Comparison of ENCODE assay signal across 2 cellular contexts in the genomic region with DNA sequence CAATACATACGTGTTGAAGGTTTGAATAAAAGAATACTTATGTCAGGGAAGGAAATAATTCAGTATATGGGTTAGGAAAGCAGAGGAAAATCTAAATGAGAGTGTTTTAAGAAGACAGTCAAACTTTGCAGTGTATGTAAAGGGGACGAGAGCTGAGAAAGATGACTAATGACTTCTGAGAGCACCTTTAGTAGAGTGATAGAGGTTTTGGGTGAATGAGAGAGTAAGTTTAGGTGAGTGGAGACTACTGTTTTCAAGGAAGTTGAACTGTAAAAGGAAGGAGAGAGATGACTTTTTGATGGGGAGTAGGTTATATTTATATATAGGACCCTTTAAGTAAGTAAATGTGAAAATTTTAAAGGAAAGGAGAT.
A peak's percentile ranks its signal among the peaks of the same experiment; 100 is the strongest.
TF ChIP-seq lines count a peak whose summit lies in the region.

No MANE protein-coding gene starts in this region.

TF ChIP-seq in K562, 482 proteins besides CTCF, POLR2A, EP300 and RAD21:
- no peak for TF ChIP-seq TOE1 (IDR thresholded peaks at IDR 0.05; ENCODE audit: borderline replicate concordance)
- TF ChIP-seq TOE1 (CRISPR knock-in tag; IDR thresholded peaks at IDR 0.05; ENCODE audit: borderline replicate concordance, low read depth), result no peak
- TF ChIP-seq RFX7 (CRISPR knock-in tag; IDR thresholded peaks at IDR 0.05), result no peak
- TF ChIP-seq, protein P1, sequence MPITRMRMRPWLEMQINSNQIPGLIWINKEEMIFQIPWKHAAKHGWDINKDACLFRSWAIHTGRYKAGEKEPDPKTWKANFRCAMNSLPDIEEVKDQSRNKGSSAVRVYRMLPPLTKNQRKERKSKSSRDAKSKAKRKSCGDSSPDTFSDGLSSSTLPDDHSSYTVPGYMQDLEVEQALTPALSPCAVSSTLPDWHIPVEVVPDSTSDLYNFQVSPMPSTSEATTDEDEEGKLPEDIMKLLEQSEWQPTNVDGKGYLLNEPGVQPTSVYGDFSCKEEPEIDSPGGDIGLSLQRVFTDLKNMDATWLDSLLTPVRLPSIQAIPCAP (CRISPR knock-in tag; IDR thresholded peaks at IDR 0.05; ENCODE audit: borderline replicate concordance), result no peak
- peak; percentile 34; the same call in 1 of the 2 replicates for TF ChIP-seq C11orf30 (IDR thresholded peaks at IDR 0.05; ENCODE audit: low read depth)
- peak; percentile 45; the same call in 1 of the 2 replicates for TF ChIP-seq ZNF316 (IDR thresholded peaks at IDR 0.05)

TF ChIP-seq in HepG2, 621 proteins besides CTCF, POLR2A, EP300 and RAD21:
- TF ChIP-seq TEAD2 (CRISPR knock-in tag; IDR thresholded peaks at IDR 0.05), result no peak
